In genomic region chr7:128425851-128426250, GRCh38 we compare ENCODE assay signal across 8 cellular contexts. TPM values are rescaled to one million over a fixed set of nuclear protein-coding genes. Genes with fewer than 3 reads are reported as not detected.
A peak's percentile ranks its signal among the peaks of the same experiment; 100 is the strongest.
DNase-seq lines count a peak whose midpoint lies in the region; ATAC-seq and TF ChIP-seq lines count a peak whose summit lies in the region.

No MANE protein-coding gene starts in this region.

- TF ChIP-seq POLR2A in ovary (IDR thresholded peaks at IDR 0.05), result no peak

- no peaks in the 10 kb centered on the region for H3K9me2 ChIP-seq in PC-9 (ENCODE audit: insufficient read depth)

- no peak overlapping the region for H3K4me3 ChIP-seq in CD8-positive, alpha-beta memory T cell (ENCODE audit: low read length)
- no peak overlapping the region for H3K4me3 ChIP-seq in PC-9
- no peak overlapping the region for H3K4me3 ChIP-seq in fibroblast of villous mesenchyme (ENCODE audit: low read depth, low read length)
- no peak overlapping the region for H3K4me3 ChIP-seq in ovary
- no peak overlapping the region for H3K4me3 ChIP-seq in upper lobe of right lung

- H3K79me2 ChIP-seq in PC-9 (ENCODE audit: low read depth), result no peaks in the 10 kb centered on the region

- no peaks in the 10 kb centered on the region for H3K9me3 ChIP-seq in CD8-positive, alpha-beta memory T cell (ENCODE audit: low read length)
- H3K9me3 ChIP-seq in PC-9 (ENCODE audit: insufficient read depth, low read depth) (no peaks in the 10 kb centered on the region), ovary (no peaks in the 10 kb centered on the region), upper lobe of right lung (no peaks in the 10 kb centered on the region)

- peak; percentile 59 to 81 (median 73) for DNase-seq in CD8-positive, alpha-beta memory T cell
- peak; percentile 77 for DNase-seq in HK-2 (ENCODE audit: unreplicated experiment)
- peak in 1 of 2 experiments; percentile 80 for DNase-seq in PC-9
- peak; percentile 58 for DNase-seq in activated T-helper 1 cell treated with Interleukin-2 at 50 U/mL for 16 hours (ENCODE audit: low read depth)
- peak; percentile 69 for DNase-seq in fibroblast of villous mesenchyme (ENCODE audit: low read depth)
- peak; percentile 57 to 80 (median 77) for DNase-seq in ovary
- DNase-seq in upper lobe of right lung, result no peak

- CTCF ChIA-PET in CD8-positive, alpha-beta memory T cell (lab: Charles Lee), result interaction anchor here (0.7 to 8.5 kb wide), 16 partner anchors 10 to 93 kb away, joined by 3 to 139 read pairs (median 8); partner anchors contain the start of genes HILPDA, IMPDH1 and RBM28
- CTCF ChIA-PET in PC-9 (lab: Charles Lee), result interaction anchor here (0.5 to 7.3 kb wide), 11 partner anchors 9 to 133 kb away, joined by 3 to 73 read pairs (median 4); no protein-coding TSS in a partner anchor

- ATAC-seq in upper lobe of right lung, result peak; percentile 91
- no peak for ATAC-seq in GM18861 (IDR thresholded peaks at IDR 0.05; ENCODE audit: unreplicated experiment)

- H3K27me3 Mint-ChIP-seq in CD8-positive, alpha-beta memory T cell, result peaks cover 8 to 15% of the 10 kb centered on the region in 2 donors

- intact Hi-C loops in PC-9 (cut with micrococcal nuclease; ENCODE audit: unreplicated experiment), result loop anchor here (1.0 to 5.0 kb wide), 4 partner anchors 28 to 786 kb away; no protein-coding TSS in a partner anchor
- intact Hi-C loops in ovary (cut with DNase I), result loop anchor here (2.0 to 5.0 kb wide), 5 partner anchors 27 to 36 kb away; no protein-coding TSS in a partner anchor
- intact Hi-C loops in upper lobe of right lung (cut with DNase I), result loop anchor here (5.0 kb wide), 1 partner anchor 36 kb away; no protein-coding TSS in a partner anchor

- peak overlapping the region in 1 of 8 donors; percentile 25 for H3K27ac Mint-ChIP-seq in CD8-positive, alpha-beta memory T cell

- H3K4me1 Mint-ChIP-seq in CD8-positive, alpha-beta memory T cell, result peaks cover 11 to 20% (median 19%) of the 10 kb centered on the region in 3 donors

- no peak overlapping the region for H3K4me2 ChIP-seq in PC-9

- 35 to 49% (median 40%) methylated on average over 4 of the region's 4 CpGs for WGBS in ovary, 3 donors

- no TSS peak for BruUV-seq in PC-9 (replicated peaks; lab: Mats Ljungman, UMichigan)

- H2AFZ ChIP-seq in PC-9, result no peak overlapping the region

- H3F3A ChIP-seq in PC-9 (ENCODE audit: insufficient read depth, low read depth), result peaks cover 22% of the 10 kb centered on the region; the same call in 1 of the 2 replicates

- no peaks in the 10 kb centered on the region for H3K27me3 ChIP-seq in CD8-positive, alpha-beta memory T cell (ENCODE audit: insufficient read depth, low read length, poor library complexity, severe bottlenecking)
- H3K27me3 ChIP-seq in PC-9 (ENCODE audit: insufficient read depth, low read depth) (no peaks in the 10 kb centered on the region), ovary (no peaks in the 10 kb centered on the region), upper lobe of right lung (no peaks in the 10 kb centered on the region)

- no peaks in the 10 kb centered on the region for H3K36me3 ChIP-seq in CD8-positive, alpha-beta memory T cell (ENCODE audit: insufficient read depth, low read length)
- H3K36me3 ChIP-seq in PC-9 (ENCODE audit: low read depth) (no peaks in the 10 kb centered on the region), ovary (no peaks in the 10 kb centered on the region), upper lobe of right lung (no peaks in the 10 kb centered on the region)

- H3K9me3 Mint-ChIP-seq in CD8-positive, alpha-beta memory T cell, result no peaks in the 10 kb centered on the region

- no peaks in the 10 kb centered on the region for H4K20me1 ChIP-seq in PC-9 (ENCODE audit: insufficient read depth)

- H3K36me3 Mint-ChIP-seq in CD8-positive, alpha-beta memory T cell, result no peaks in the 10 kb centered on the region

- POLR2A ChIA-PET in CD8-positive, alpha-beta memory T cell (lab: Charles Lee), result interaction anchor here (0.5 to 2.2 kb wide), 3 partner anchors 17 to 35 kb away, joined by 3 to 6 read pairs (median 5); no protein-coding TSS in a partner anchor
- POLR2A ChIA-PET in PC-9 (lab: Charles Lee; ENCODE audit: unreplicated experiment), result no interaction called here

- no peak for TF ChIP-seq EP300 in ovary (IDR thresholded peaks at IDR 0.05)

- no peak overlapping the region for H3K4me3 Mint-ChIP-seq in CD8-positive, alpha-beta memory T cell

- TF ChIP-seq CTCF in PC-9 (conservative IDR thresholded peaks at IDR 0.05) (peak; percentile 95), fibroblast of villous mesenchyme (IDR thresholded peaks at IDR 0.05; ENCODE audit: insufficient read depth, low read depth, low read length) (peak; percentile 99), ovary (IDR thresholded peaks at IDR 0.05) (peak; percentile 39 to 75 (median 55)), upper lobe of right lung (IDR thresholded peaks at IDR 0.05) (peak; percentile 93)

- H3K27ac ChIP-seq in CD8-positive, alpha-beta memory T cell (ENCODE audit: low read depth, low read length), result no peak overlapping the region
- H3K27ac ChIP-seq in PC-9 (no peak overlapping the region), ovary (no peak overlapping the region), upper lobe of right lung (no peak overlapping the region)

- peaks cover 4% of the 10 kb centered on the region for H3K4me1 ChIP-seq in CD8-positive, alpha-beta memory T cell (ENCODE audit: insufficient read depth, low read length)
- H3K4me1 ChIP-seq in PC-9 (replicated peaks; ENCODE audit: insufficient read depth), result peaks cover 30% of the 10 kb centered on the region
- peaks cover 6% of the 10 kb centered on the region for H3K4me1 ChIP-seq in ovary (ENCODE audit: insufficient read depth)
- H3K4me1 ChIP-seq in upper lobe of right lung, result peaks cover 9% of the 10 kb centered on the region

RNA-seq across cellular contexts. Expression of gene IMPDH1, which starts 16.1 kb away (rescaled TPM):
- total RNA-seq in CD8-positive, alpha-beta memory T cell, result 10 to 100 TPM; 69.1 to 70.4 TPM
- 48.3 TPM for polyA plus RNA-seq in CD8-positive, alpha-beta memory T cell
- total RNA-seq in PC-9 (2021) (119 and 123 TPM in 2 replicates), fibroblast of villous mesenchyme (54.0 and 60.9 TPM in 2 replicates), ovary (10 to 100 TPM; 10.3 to 66.9 (median 41.4) TPM), upper lobe of right lung (59.8 TPM)
- polyA plus RNA-seq in ovary, result 10 to 100 TPM; 16.5 to 23.3 TPM

RNA-seq across cellular contexts. Expression of gene HILPDA, which starts 29.8 kb away (rescaled TPM):
- 10 to 100 TPM; 16.7 to 17.5 TPM for total RNA-seq in CD8-positive, alpha-beta memory T cell
- 2.5 TPM for polyA plus RNA-seq in CD8-positive, alpha-beta memory T cell
- total RNA-seq in PC-9 (2021) (22.8 and 30.3 TPM in 2 replicates), fibroblast of villous mesenchyme (14.7 and 16.4 TPM in 2 replicates), ovary (10 to 100 TPM; 10.2 to 69.7 (median 32.9) TPM), upper lobe of right lung (8.9 TPM)
- polyA plus RNA-seq in ovary, result 10 to 100 TPM; 18.7 to 39.0 TPM

RNA-seq across cellular contexts. Expression of gene METTL2B, which starts 50.7 kb away (rescaled TPM):
- 10 to 100 TPM; 58.6 to 59.5 TPM for total RNA-seq in CD8-positive, alpha-beta memory T cell
- polyA plus RNA-seq in CD8-positive, alpha-beta memory T cell, result 38.3 TPM
- 39.2 and 41.9 TPM in 2 replicates for total RNA-seq in PC-9 (2021)
- 36.7 and 37.0 TPM in 2 replicates for total RNA-seq in fibroblast of villous mesenchyme
- 10 to 100 TPM; 11.3 to 31.3 (median 20.3) TPM for total RNA-seq in ovary
- 10 to 100 TPM in 1 of 2 donors, 1 to 10 TPM in 1; 9.5 to 23.4 TPM for polyA plus RNA-seq in ovary
- total RNA-seq in upper lobe of right lung, result 22.1 TPM
